Comparison of ENCODE assay signal across 8 cellular contexts in genomic region chr6:18022398-18023231, GRCh38. TPM values are rescaled to one million over a fixed set of nuclear protein-coding genes. Genes with fewer than 3 reads are reported as not detected.
DNase-seq lines count a peak whose midpoint lies in the region; ATAC-seq and TF ChIP-seq lines count a peak whose summit lies in the region.

No MANE protein-coding gene starts in this region.

- no peaks in the 10 kb centered on the region for H3K36me3 ChIP-seq in brain microvascular endothelial cell (replicated peaks)

- TF ChIP-seq CTCF in brain microvascular endothelial cell (IDR thresholded peaks at IDR 0.05; ENCODE audit: low read depth, low read length, missing control alignments) = no peak

- in situ Hi-C loops in ACHN (cut with HindIII; ENCODE audit: low pct_ligation_motif_present, low pct_unique_long_range_greater_than_20kb, low sequenced_read_pairs) (no loop called here), brain microvascular endothelial cell (cut with HindIII; ENCODE audit: low pct_ligation_motif_present, low sequenced_read_pairs) (no loop called here)

- H3K27ac ChIP-seq in brain microvascular endothelial cell = no peak overlapping the region

- no peaks in the 10 kb centered on the region for H3K27me3 ChIP-seq in brain microvascular endothelial cell (replicated peaks)

- DNase-seq in ACHN = peak; percentile 74
- peak; percentile 33 for DNase-seq in LHCN-M2 (ENCODE audit: low read depth)
- DNase-seq in brain microvascular endothelial cell = peak; percentile 58
- peak; percentile 61 for DNase-seq in iris pigment epithelial cell (ENCODE audit: low read depth)
- no peak for DNase-seq in T-helper 2 cell

- ATAC-seq in GM21529 (IDR thresholded peaks at IDR 0.05; ENCODE audit: unreplicated experiment) (no peak), GM18498 (IDR thresholded peaks at IDR 0.05; ENCODE audit: unreplicated experiment) (no peak), GM18858 (IDR thresholded peaks at IDR 0.05; ENCODE audit: unreplicated experiment) (no peak)

- no peak overlapping the region for H3K4me3 ChIP-seq in brain microvascular endothelial cell (ENCODE audit: low read depth, low read length)

RNA-seq across cellular contexts. Expression of gene KIF13A, which starts 35.2 kb away (rescaled TPM):
- total RNA-seq in LHCN-M2 (2014; rRNA removed) = 32.5 and 37.4 TPM in 2 replicates
- polyA plus RNA-seq in LHCN-M2 (2012) = 21.3 TPM

Comparison
In these comparisons a context has a peak if more than half of its experiments do, and no peak if none do; other contexts are left out.
1. DNase-seq: peak in ACHN (single experiment), LHCN-M2 (single experiment), brain microvascular endothelial cell (single experiment) and iris pigment epithelial cell (single experiment); none in T-helper 2 cell (0 of 5).